17 cellular contexts compared by ENCODE assay signal in genomic region chrX:10030570-10030969, GRCh38.
DNase-seq lines count a peak whose midpoint lies in the region; ATAC-seq, FAIRE-seq and TF ChIP-seq lines count a peak whose summit lies in the region.
"Had no signal": no experiment of that assay in that cellular context is flagged by ENCODE, and none has a peak within 500 bp of the region (broad histone marks: within the 10 kb centered on the region; RNA-seq: fewer than 3 reads in every experiment).

No MANE protein-coding gene starts in this region.

- H3K4me2 ChIP-seq in A549 = peak overlapping the region; percentile 70
- H3K4me2 ChIP-seq: SK-N-SH had no signal

- H3K4me3 ChIP-seq in A549 (no peak overlapping the region), body of pancreas (no peak overlapping the region), left lung (no peak overlapping the region)

- TF ChIP-seq RAD21 in A549 (conservative IDR thresholded peaks at IDR 0.05 in 1 of 2, IDR thresholded peaks at IDR 0.05 in 1 of 2) = no peak; a peak in 1 of 5 replicates

- FAIRE-seq in A549 (lab: Jason Lieb, UNC) = peak; percentile 96
- FAIRE-seq in HTR-8/SVneo (lab: Jason Lieb, UNC) = peak; percentile 23
- FAIRE-seq: kidney had no signal

- ATAC-seq in A549 (peak; percentile 92), body of pancreas (peak; percentile 72), left lung (peak; percentile 51), HG03196 (IDR thresholded peaks at IDR 0.05; ENCODE audit: unreplicated experiment) (no peak)
- ATAC-seq: activated naive CD4-positive, alpha-beta T cell treated with anti-CD3 and anti-CD28 coated beads, Interleukin-2, amount 50 U/mL, for 72 hours; sciatic nerve had no signal

- H3K4me1 ChIP-seq in A549 = peaks cover 79% of the 10 kb centered on the region
- H3K4me1 ChIP-seq in body of pancreas = peaks cover 16% of the 10 kb centered on the region
- H3K4me1 ChIP-seq in left lung = peaks cover 0 to 13% of the 10 kb centered on the region in 2 donors

- 0% methylated on average over 3 of the region's 3 CpGs for WGBS in A549 (ENCODE audit: missing lambda C conversion rate)
- WGBS in body of pancreas, 2 donors = 34 to 59% methylated on average over 3 of the region's 3 CpGs

- TF ChIP-seq CTCF in A549 (IDR thresholded peaks at IDR 0.05) = no peak
- no peak for TF ChIP-seq CTCF in body of pancreas (IDR thresholded peaks at IDR 0.05)
- no peak for TF ChIP-seq CTCF in left lung (IDR thresholded peaks at IDR 0.05)

- H3K27ac ChIP-seq in A549 (peak overlapping the region; percentile 96 to 98), body of pancreas (no peak overlapping the region), left lung (no peak overlapping the region)
- H3K27ac ChIP-seq: neutrophil had no signal

- DNase-seq in A549 (ENCODE audit: low read depth in 1 of 2, low spot score in 1 of 2) (peak; percentile 50 to 92), HTR-8/SVneo (ENCODE audit: insufficient read length, low spot score) (no peak), body of pancreas (no peak), left lung (no peak), CD1c-positive myeloid dendritic cell (ENCODE audit: extremely low spot score) (no peak), SIG-M5 treated with dmso at 0.1 percent for 504 hours (lab: John Stamatoyannopoulos, UW; ENCODE audit: unreplicated experiment) (no peak)
- DNase-seq in stimulated activated CD4-positive, alpha-beta T cell treated with anti-CD3 and anti-CD28 coated beads, Interleukin-4, amount 100 ng/mL, for 4 hours = no peak
- DNase-seq: activated T-cell treated with anti-CD3 and anti-CD28 coated beads for 4 hours; CD8-positive, alpha-beta memory T cell; kidney; NCI-H524 treated with DMSO at 0.1 percent for 48 hours; SK-N-SH; T1000 had no signal

- H3K36me3 ChIP-seq in body of pancreas (replicated peaks in 1 of 2; ENCODE audit: insufficient read depth in 1 of 2, low read depth in 2 of 2) (no peaks in the 10 kb centered on the region), left lung (no peaks in the 10 kb centered on the region)
- H3K36me3 ChIP-seq: neutrophil had no signal

- H3K9me3 ChIP-seq in A549 (no peaks in the 10 kb centered on the region), body of pancreas (no peaks in the 10 kb centered on the region), left lung (no peaks in the 10 kb centered on the region)
- H3K9me3 ChIP-seq: neutrophil, SK-N-SH had no signal

- CTCF ChIA-PET in A549 (lab: Yijun Ruan, JAX) = interaction anchor here (0.9 to 2.3 kb wide), 4 partner anchors 8 to 89 kb away, joined by 3 to 9 read pairs (median 6); no protein-coding TSS in a partner anchor

- TF ChIP-seq POLR2A in A549 (IDR thresholded peaks at IDR 0.05; ENCODE audit: low read length) = no peak
- no peak for TF ChIP-seq POLR2A in body of pancreas (IDR thresholded peaks at IDR 0.05)

- no peaks in the 10 kb centered on the region for H3K27me3 ChIP-seq in body of pancreas
- no peaks in the 10 kb centered on the region for H3K27me3 ChIP-seq in left lung
- H3K27me3 ChIP-seq: neutrophil had no signal

- peak; percentile 82 to 88; a peak in 3 of 5 replicates for TF ChIP-seq EP300 in A549 (IDR thresholded peaks at IDR 0.05)

- POLR2A ChIA-PET in A549 (lab: Yijun Ruan, JAX) = interaction anchor here (1.3 to 1.4 kb wide), 2 partner anchors 9 to 27 kb away, joined by 5 read pairs; no protein-coding TSS in a partner anchor

- intact Hi-C loops in body of pancreas (cut with DNase I) = no loop called here
- intact Hi-C loops in left lung (cut with DNase I) = no loop called here

TF ChIP-seq in A549, 52 proteins besides CTCF, POLR2A, EP300 and RAD21:
- TF ChIP-seq CBX8 (IDR thresholded peaks at IDR 0.05) (no peak), ZNF302 (CRISPR knock-in tag; IDR thresholded peaks at IDR 0.05) (no peak), CEBPB (IDR thresholded peaks at IDR 0.05) (peak in 1 of 2 experiments; percentile 81; a peak in 2 of 4 replicates), ZFP36 (IDR thresholded peaks at IDR 0.05; ENCODE audit: borderline replicate concordance, partially characterized antibody) (no peak), FOSL2 (IDR thresholded peaks at IDR 0.05) (peak; percentile 76), FOSL2 (CRISPR knock-in tag; IDR thresholded peaks at IDR 0.05) (peak; percentile 95), NPAS2 (CRISPR knock-in tag; IDR thresholded peaks at IDR 0.05; ENCODE audit: borderline replicate concordance) (no peak), JUN (IDR thresholded peaks at IDR 0.05) (peak; percentile 55 to 70; a peak in 3 of 5 replicates), MAX (IDR thresholded peaks at IDR 0.05) (peak; percentile 80), GATA3 (IDR thresholded peaks at IDR 0.05; ENCODE audit: borderline replicate concordance) (peak; percentile 90), SMC3 (IDR thresholded peaks at IDR 0.05) (0 out of 3 replicates have a peak, but pooled peaks have one; percentile 6), FOXS1 (CRISPR knock-in tag; IDR thresholded peaks at IDR 0.05) (peak; percentile 64; the same call in 1 of the 2 replicates), KDM1A (IDR thresholded peaks at IDR 0.05; ENCODE audit: low read depth) (no peak), ATOH8 (CRISPR knock-in tag; IDR thresholded peaks at IDR 0.05; ENCODE audit: low read depth) (no peak; the same call in 1 of the 2 replicates), BCL3 (IDR thresholded peaks at IDR 0.05) (0 out of 3 replicates have a peak, but pooled peaks have one; percentile 26), ELK1 (IDR thresholded peaks at IDR 0.05; ENCODE audit: low read depth, low read length) (no peak), MAFK (IDR thresholded peaks at IDR 0.05; ENCODE audit: partially characterized antibody) (peak; percentile 93), ESRRA (IDR thresholded peaks at IDR 0.05; ENCODE audit: borderline replicate concordance, low read length) (no peak), EHMT2 (IDR thresholded peaks at IDR 0.05; ENCODE audit: low read depth) (no peak), JUNB (IDR thresholded peaks at IDR 0.05) (peak; percentile 82), MYC (IDR thresholded peaks at IDR 0.05; ENCODE audit: borderline replicate concordance, low read length) (no peak)
TF ChIP-seq in A549: peak in this region for 10.

Comparison
In these comparisons a context has a peak if more than half of its experiments do, and no peak if none do; other contexts are left out.
1. DNase-seq: peak in A549 (2 of 2); none in HTR-8/SVneo (single experiment), body of pancreas (0 of 4), left lung (0 of 2), CD1c-positive myeloid dendritic cell (single experiment), stimulated activated CD4-positive, alpha-beta T cell treated with anti-CD3 and anti-CD28 coated beads, Interleukin-4, amount 100 ng/mL, for 4 hours (0 of 2) and SIG-M5 treated with dmso at 0.1 percent for 504 hours (single experiment).
2. H3K27ac ChIP-seq: peak in A549 (2 of 2); none in body of pancreas (0 of 4) and left lung (0 of 2).